Comparison of ENCODE assay signal across 33 cellular contexts in the genomic region with DNA sequence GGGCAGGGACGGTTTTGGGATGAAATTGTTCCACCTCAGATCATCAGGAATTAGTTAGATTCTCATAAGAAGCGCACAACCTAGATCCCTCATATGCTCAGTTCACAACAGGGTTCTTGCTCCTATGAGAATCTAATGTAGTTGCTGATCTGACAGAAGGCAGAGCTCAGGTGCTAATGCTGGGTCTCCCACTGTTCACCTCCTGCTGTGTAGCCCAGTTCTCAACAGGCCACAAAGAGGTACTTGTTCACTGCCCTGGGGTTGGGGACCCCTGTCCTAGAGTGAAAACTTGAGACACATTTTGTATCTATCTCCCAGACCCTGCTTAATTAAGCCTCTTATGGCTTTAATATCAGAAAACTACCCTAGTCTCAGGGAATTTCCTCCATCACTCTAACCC.
"Had no signal": no experiment of that assay in that cellular context is flagged by ENCODE, and none has a peak within 500 bp of the region (broad histone marks: within the 10 kb centered on the region; RNA-seq: fewer than 3 reads in every experiment).

No MANE protein-coding gene starts in this region.

- H3K36me3 Mint-ChIP-seq: activated CD8-positive, alpha-beta memory T cell treated with anti-CD3 and anti-CD28 coated beads, Interleukin-2, amount 10 ng/mL, durations not matched to agents 7 days and 5 days; activated naive CD4-positive, alpha-beta T cell treated with anti-CD3 and anti-CD28 coated beads, Interleukin-2, amount 10 ng/mL, durations not matched to agents 7 days and 5 days; activated naive CD4-positive, alpha-beta T cell treated with anti-CD3 and anti-CD28 coated beads, Interleukin-2, amount 50 U/mL, for 24 hours; activated naive CD8-positive, alpha-beta T cell; activated naive CD8-positive, alpha-beta T cell treated with anti-CD3 and anti-CD28 coated beads, Interleukin-2, amount 10 ng/mL, durations not matched to agents 7 days and 5 days had no signal

- ATAC-seq: activated CD4-positive, alpha-beta T cell treated with anti-CD3 and anti-CD28 coated beads for 36 hours; activated CD4-positive, CD25-positive, alpha-beta regulatory T cell treated with anti-CD3 and anti-CD28 coated beads, Interleukin-2, amount 50 U/mL, for 24 hours; activated CD8-positive, alpha-beta memory T cell treated with anti-CD3 and anti-CD28 coated beads, Interleukin-2, amount 10 ng/mL, durations not matched to agents 7 days and 5 days; activated CD8-positive, alpha-beta T cell treated with anti-CD3 and anti-CD28 coated beads, Interleukin-2, amount 10 ng/mL, durations not matched to agents 7 days and 5 days; activated naive CD8-positive, alpha-beta T cell treated with anti-CD3 and anti-CD28 coated beads, Interleukin-2, amount 50 U/mL, for 24 hours; body of pancreas had no signal

- H3K27ac ChIP-seq: body of pancreas, brain microvascular endothelial cell, breast epithelium, VCaP had no signal

- H3K4me1 Mint-ChIP-seq: activated CD4-positive, alpha-beta memory T cell treated with anti-CD3 and anti-CD28 coated beads, Interleukin-2, amount 10 ng/mL, durations not matched to agents 7 days and 5 days; activated CD4-positive, alpha-beta T cell treated with anti-CD3 and anti-CD28 coated beads for 36 hours; activated CD4-positive, alpha-beta T cell treated with anti-CD3 and anti-CD28 coated beads, Interleukin-2, amount 10 ng/mL, durations not matched to agents 7 days and 5 days; activated CD8-positive, alpha-beta memory T cell treated with anti-CD3 and anti-CD28 coated beads, Interleukin-2, amount 10 ng/mL, durations not matched to agents 7 days and 5 days; activated naive CD4-positive, alpha-beta T cell treated with anti-CD3 and anti-CD28 coated beads, Interleukin-2, amount 10 ng/mL, durations not matched to agents 7 days and 5 days; activated naive CD4-positive, alpha-beta T cell treated with anti-CD3 and anti-CD28 coated beads, Interleukin-2, amount 50 U/mL, for 24 hours; activated naive CD8-positive, alpha-beta T cell treated with anti-CD3 and anti-CD28 coated beads, Interleukin-2, amount 10 ng/mL, durations not matched to agents 7 days and 5 days; activated naive CD8-positive, alpha-beta T cell treated with anti-CD3 and anti-CD28 coated beads, Interleukin-2, amount 50 U/mL, for 24 hours had no signal

- H3K9me3 Mint-ChIP-seq: activated CD4-positive, alpha-beta T cell treated with anti-CD3 and anti-CD28 coated beads, Interleukin-2, amount 10 ng/mL, durations not matched to agents 7 days and 5 days; activated naive CD4-positive, alpha-beta T cell treated with anti-CD3 and anti-CD28 coated beads, Interleukin-2, amount 10 ng/mL, durations not matched to agents 7 days and 5 days had no signal

- DNase-seq: activated CD4-positive, alpha-beta memory T cell treated with anti-CD3 and anti-CD28 coated beads, Interleukin-2, amount 10 ng/mL, durations not matched to agents 7 days and 5 days; activated CD4-positive, alpha-beta T cell treated with anti-CD3 and anti-CD28 coated beads for 1 hour; activated CD4-positive, alpha-beta T cell treated with anti-CD3 and anti-CD28 coated beads for 36 hours; activated CD4-positive, alpha-beta T cell treated with anti-CD3 and anti-CD28 coated beads for 48 hours; activated CD4-positive, alpha-beta T cell treated with anti-CD3 and anti-CD28 coated beads, Interleukin-2, amount 10 ng/mL, durations not matched to agents 7 days and 5 days; activated CD4-positive, alpha-beta T cell treated with anti-CD3 and anti-CD28 coated beads, Interleukin-2, amount 50 U/mL, for 48 hours; activated CD4-positive, CD25-positive, alpha-beta regulatory T cell; activated CD8-positive, alpha-beta memory T cell treated with anti-CD3 and anti-CD28 coated beads for 24 hours; activated CD8-positive, alpha-beta memory T cell treated with anti-CD3 and anti-CD28 coated beads, Interleukin-2, amount 10 ng/mL, durations not matched to agents 7 days and 5 days; activated CD8-positive, alpha-beta memory T cell treated with anti-CD3 and anti-CD28 coated beads, Interleukin-2, amount 50 U/mL, for 48 hours; activated CD8-positive, alpha-beta T cell treated with anti-CD3 and anti-CD28 coated beads, Interleukin-2, amount 10 ng/mL, durations not matched to agents 7 days and 5 days; activated effector memory CD4-positive, alpha-beta T cell treated with Interleukin-2 at 50 U/mL for 16 hours; activated gamma-delta T cell; activated naive CD4-positive, alpha-beta T cell treated with anti-CD3 and anti-CD28 coated beads, Interleukin-2, amount 10 ng/mL, durations not matched to agents 7 days and 5 days; activated naive CD4-positive, alpha-beta T cell treated with Interleukin-2 at 50 U/mL for 16 hours; activated naive CD8-positive, alpha-beta T cell treated with anti-CD3 and anti-CD28 coated beads, Interleukin-2, amount 10 ng/mL, durations not matched to agents 7 days and 5 days; activated naive CD8-positive, alpha-beta T cell treated with anti-CD3 and anti-CD28 coated beads, Interleukin-2, amount 50 U/mL, for 24 hours; activated T-cell treated with anti-CD3 and anti-CD28 coated beads, Interleukin-2, amount 50 U/mL, for 24 hours; activated T-cell treated with anti-CD3 and anti-CD28 coated beads, Interleukin-2, amount 50 U/mL, for 48 hours; aorta; body of pancreas; brain microvascular endothelial cell; central memory CD4-positive, alpha-beta T cell; T-helper 2 cell; T-helper 9 cell had no signal

- H3K27ac Mint-ChIP-seq: activated CD4-positive, alpha-beta memory T cell treated with anti-CD3 and anti-CD28 coated beads, Interleukin-2, amount 10 ng/mL, durations not matched to agents 7 days and 5 days; activated CD4-positive, alpha-beta T cell treated with anti-CD3 and anti-CD28 coated beads for 36 hours; activated CD4-positive, alpha-beta T cell treated with anti-CD3 and anti-CD28 coated beads, Interleukin-2, amount 10 ng/mL, durations not matched to agents 7 days and 5 days; activated CD8-positive, alpha-beta memory T cell treated with anti-CD3 and anti-CD28 coated beads, Interleukin-2, amount 10 ng/mL, durations not matched to agents 7 days and 5 days; activated CD8-positive, alpha-beta T cell treated with anti-CD3 and anti-CD28 coated beads, Interleukin-2, amount 10 ng/mL, durations not matched to agents 7 days and 5 days; activated naive CD4-positive, alpha-beta T cell treated with anti-CD3 and anti-CD28 coated beads, Interleukin-2, amount 10 ng/mL, durations not matched to agents 7 days and 5 days; activated naive CD4-positive, alpha-beta T cell treated with anti-CD3 and anti-CD28 coated beads, Interleukin-2, amount 50 U/mL, for 24 hours; activated naive CD8-positive, alpha-beta T cell; activated naive CD8-positive, alpha-beta T cell treated with anti-CD3 and anti-CD28 coated beads, Interleukin-2, amount 10 ng/mL, durations not matched to agents 7 days and 5 days; activated naive CD8-positive, alpha-beta T cell treated with anti-CD3 and anti-CD28 coated beads, Interleukin-2, amount 50 U/mL, for 24 hours; activated T-cell treated with anti-CD3 and anti-CD28 coated beads, Interleukin-2, amount 50 U/mL, for 24 hours; activated T-helper 2 cell treated with anti-CD3 and anti-CD28 coated beads, Interferon-gamma antibody, Interleukin-2, Interleukin-4, amounts not matched to agents 10 μg/mL and 5 μg/mL and 100 μg/mL, durations not matched to agents 14 hours and 24 hours and 36 hours; T-helper 1 cell treated with Interleukin-12 subunit alpha and Interleukin-12 subunit beta and Interleukin-4 antibody, amounts not matched to agents 30 μg/mL and 1 μg/mL, for 36 hours; T-helper 2 cell treated with Interferon-gamma antibody and Interleukin-4, amounts not matched to agents 5 μg/mL and 100 μg/mL, for 36 hours had no signal

- H3K36me3 ChIP-seq: brain microvascular endothelial cell, breast epithelium had no signal

- H3K4me3 ChIP-seq: body of pancreas, breast epithelium had no signal

- H3K4me1 ChIP-seq: body of pancreas, breast epithelium had no signal

- H3K27me3 ChIP-seq: body of pancreas, brain microvascular endothelial cell, breast epithelium had no signal

- H3K4me3 Mint-ChIP-seq: activated CD4-positive, alpha-beta memory T cell treated with anti-CD3 and anti-CD28 coated beads, Interleukin-2, amount 10 ng/mL, durations not matched to agents 7 days and 5 days; activated CD4-positive, alpha-beta T cell treated with anti-CD3 and anti-CD28 coated beads for 36 hours; activated CD4-positive, alpha-beta T cell treated with anti-CD3 and anti-CD28 coated beads, Interleukin-2, amount 10 ng/mL, durations not matched to agents 7 days and 5 days; activated CD8-positive, alpha-beta memory T cell treated with anti-CD3 and anti-CD28 coated beads, Interleukin-2, amount 10 ng/mL, durations not matched to agents 7 days and 5 days; activated CD8-positive, alpha-beta T cell treated with anti-CD3 and anti-CD28 coated beads, Interleukin-2, amount 10 ng/mL, durations not matched to agents 7 days and 5 days; activated naive CD4-positive, alpha-beta T cell treated with anti-CD3 and anti-CD28 coated beads, Interleukin-2, amount 10 ng/mL, durations not matched to agents 7 days and 5 days; activated naive CD4-positive, alpha-beta T cell treated with anti-CD3 and anti-CD28 coated beads, Interleukin-2, amount 50 U/mL, for 24 hours; activated naive CD8-positive, alpha-beta T cell; activated naive CD8-positive, alpha-beta T cell treated with anti-CD3 and anti-CD28 coated beads, Interleukin-2, amount 10 ng/mL, durations not matched to agents 7 days and 5 days; activated naive CD8-positive, alpha-beta T cell treated with anti-CD3 and anti-CD28 coated beads, Interleukin-2, amount 50 U/mL, for 24 hours; activated T-cell treated with anti-CD3 and anti-CD28 coated beads, Interleukin-2, amount 50 U/mL, for 24 hours; T-helper 1 cell treated with Interleukin-12 subunit alpha and Interleukin-12 subunit beta and Interleukin-4 antibody, amounts not matched to agents 30 μg/mL and 1 μg/mL, for 36 hours; T-helper 2 cell treated with Interferon-gamma antibody and Interleukin-4, amounts not matched to agents 5 μg/mL and 100 μg/mL, for 36 hours had no signal

- H3K27me3 Mint-ChIP-seq: activated CD4-positive, alpha-beta memory T cell treated with anti-CD3 and anti-CD28 coated beads, Interleukin-2, amount 10 ng/mL, durations not matched to agents 7 days and 5 days; activated CD4-positive, alpha-beta T cell treated with anti-CD3 and anti-CD28 coated beads for 36 hours; activated CD4-positive, alpha-beta T cell treated with anti-CD3 and anti-CD28 coated beads, Interleukin-2, amount 10 ng/mL, durations not matched to agents 7 days and 5 days; activated CD8-positive, alpha-beta memory T cell treated with anti-CD3 and anti-CD28 coated beads, Interleukin-2, amount 10 ng/mL, durations not matched to agents 7 days and 5 days; activated naive CD4-positive, alpha-beta T cell treated with anti-CD3 and anti-CD28 coated beads, Interleukin-2, amount 10 ng/mL, durations not matched to agents 7 days and 5 days; activated naive CD4-positive, alpha-beta T cell treated with anti-CD3 and anti-CD28 coated beads, Interleukin-2, amount 50 U/mL, for 24 hours; activated naive CD8-positive, alpha-beta T cell; activated naive CD8-positive, alpha-beta T cell treated with anti-CD3 and anti-CD28 coated beads, Interleukin-2, amount 10 ng/mL, durations not matched to agents 7 days and 5 days; activated naive CD8-positive, alpha-beta T cell treated with anti-CD3 and anti-CD28 coated beads, Interleukin-2, amount 50 U/mL, for 24 hours; activated T-cell treated with anti-CD3 and anti-CD28 coated beads, Interleukin-2, amount 50 U/mL, for 24 hours had no signal
